16 cellular contexts compared by ENCODE assay signal in the genomic region with DNA sequence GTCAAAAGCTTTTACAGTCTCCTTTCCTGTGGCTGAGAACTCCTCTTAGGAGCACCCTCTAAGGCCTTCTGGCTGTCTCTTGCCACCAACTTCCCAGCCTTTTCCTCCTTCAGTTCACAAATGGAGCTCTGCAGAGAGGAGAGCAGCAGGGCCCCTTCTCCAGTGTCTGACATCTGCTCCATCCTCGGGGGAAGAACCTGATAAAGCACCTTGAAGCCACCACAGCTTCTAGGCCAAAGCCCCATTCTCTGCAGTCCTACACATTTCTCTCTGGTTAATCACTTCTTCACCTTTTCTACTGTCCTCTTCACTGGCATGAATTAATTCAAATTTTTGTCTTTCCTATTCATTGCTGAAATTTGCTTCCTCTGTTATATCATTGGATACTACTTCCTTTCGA.
DNase-seq lines count a peak whose midpoint lies in the region; ATAC-seq, FAIRE-seq and TF ChIP-seq lines count a peak whose summit lies in the region.
"Had no signal": no experiment of that assay in that cellular context is flagged by ENCODE, and none has a peak within 500 bp of the region (broad histone marks: within the 10 kb centered on the region; RNA-seq: fewer than 3 reads in every experiment).

No MANE protein-coding gene starts in this region.

- H2BK20ac ChIP-seq in H1 (ENCODE audit: low read length): peak overlapping the region; percentile 100

- no peak for TF ChIP-seq CTCF in H1 (IDR thresholded peaks at IDR 0.05; ENCODE audit: control extremely low read depth in 1 of 3, insufficient read depth in 1 of 3, low read depth in 1 of 3, low read length in 3 of 3)

- peak; percentile 28 for FAIRE-seq in H1 (lab: Jason Lieb, UNC)
- FAIRE-seq: A204.1 had no signal

- H3K14ac ChIP-seq in H1 (ENCODE audit: insufficient read length): no peak overlapping the region

- TF ChIP-seq EP300 in H1 (IDR thresholded peaks at IDR 0.05; ENCODE audit: borderline replicate concordance in 1 of 2, low read depth in 2 of 2, low read length in 2 of 2): no peak

- H3K23me2 ChIP-seq in H1 (ENCODE audit: low read depth, low read length): peaks cover 4% of the 10 kb centered on the region; the same call in 1 of the 2 replicates

- H3K79me2 ChIP-seq in H1 (ENCODE audit: control insufficient read depth in 1 of 2, insufficient read depth in 2 of 2, low read length in 2 of 2): peaks cover 3 to 59% of the 10 kb centered on the region in 2 experiments; a peak in 2 of 4 replicates

- H3K27ac ChIP-seq in HUES48 (ENCODE audit: low read depth, low read length): peak overlapping the region; percentile 84
- H3K27ac ChIP-seq in H1 (ENCODE audit: low read depth, low read length): peak overlapping the region; percentile 79; the same call in 1 of the 2 replicates
- H3K27ac ChIP-seq: HL-60 had no signal

- H3K56ac ChIP-seq in H1 (replicated peaks; ENCODE audit: insufficient read length, low read depth, low read length): peak overlapping the region; percentile 89

- DNase-seq in H1 (ENCODE audit: low read depth in 1 of 2, low spot score in 2 of 2) (no peak), Ammon's horn (ENCODE audit: low spot score) (no peak), NK-92 (lab: John Stamatoyannopoulos, UW; ENCODE audit: unreplicated experiment) (no peak), NCI-H187 (lab: John Stamatoyannopoulos, UW) (no peak)
- DNase-seq: CD8-positive, alpha-beta T cell; COR-L47; DMS53; GOT3; HCEC 1CT; HFFc6; KG1 had no signal

- peak overlapping the region; percentile 94 for H3K18ac ChIP-seq in H1 (ENCODE audit: extremely low read depth, low read length)

- CTCF ChIA-PET in H1 (lab: Charles Lee; ENCODE audit: partially characterized antibody): no interaction called here

- H3K4me3 ChIP-seq in HUES48 (ENCODE audit: low read depth, low read length) (peak overlapping the region; percentile 45), H1 (ENCODE audit: extremely low read depth in 1 of 4, insufficient read depth in 2 of 4, low read depth in 3 of 4, low read length in 4 of 4) (peak overlapping the region in 3 of 4 experiments; percentile 12 to 44 (median 14); a peak in 2 of 8 replicates), iPS-18c (ENCODE audit: insufficient read depth, low read depth, low read length) (peak overlapping the region; percentile 9; the same call in 1 of the 2 replicates)

- ATAC-seq in GM19463 (IDR thresholded peaks at IDR 0.05; ENCODE audit: unreplicated experiment): no peak
- ATAC-seq: CD8-positive, alpha-beta T cell had no signal

- peaks cover 3% of the 10 kb centered on the region; the same call in 1 of the 2 replicates for H3K9me3 ChIP-seq in HUES48 (ENCODE audit: control insufficient read depth, insufficient read depth, low read length)
- H3K9me3 ChIP-seq in H1 (ENCODE audit: insufficient read depth in 2 of 2, low read depth in 1 of 2, low read length in 1 of 2): peaks cover under 1 to 2% of the 10 kb centered on the region in 2 experiments; a peak in 1 of 4 replicates
- no peaks in the 10 kb centered on the region for H3K9me3 ChIP-seq in iPS-18c (ENCODE audit: control insufficient read depth, insufficient read depth, low read length)

- H2AK5ac ChIP-seq in H1 (ENCODE audit: low read depth, low read length): peak overlapping the region; percentile 82; the same call in 1 of the 2 replicates

- H4K8ac ChIP-seq in H1 (ENCODE audit: extremely low read depth, insufficient read depth, low read length): no peak overlapping the region

- peak overlapping the region; percentile 95 for H2BK12ac ChIP-seq in H1 (ENCODE audit: low read depth, low read length)

- H3K36me3 ChIP-seq in HUES48 (ENCODE audit: control insufficient read depth, insufficient read depth, low read length) (peaks cover 10% of the 10 kb centered on the region), H1 (ENCODE audit: control insufficient read depth in 2 of 4, insufficient read depth in 4 of 4, low read length in 3 of 4) (peaks cover 0 to 23% (median 12%) of the 10 kb centered on the region in 4 experiments; a peak in 4 of 8 replicates)

- H4K5ac ChIP-seq in H1 (ENCODE audit: insufficient read length, low read depth, low read length): peak overlapping the region; percentile 85

- H2BK120ac ChIP-seq in H1 (replicated peaks; ENCODE audit: low read depth, low read length): peak overlapping the region; percentile 99

- H3K4ac ChIP-seq in H1 (replicated peaks; ENCODE audit: insufficient read length, low read depth, low read length): peak overlapping the region; percentile 76

- no peaks in the 10 kb centered on the region for H4K20me1 ChIP-seq in H1 (replicated peaks in 1 of 2; ENCODE audit: control insufficient read depth in 1 of 2, insufficient read depth in 2 of 2, low read length in 2 of 2)

- no peak for TF ChIP-seq RAD21 in H1 (IDR thresholded peaks at IDR 0.05 in 1 of 2, conservative IDR thresholded peaks at IDR 0.05 in 1 of 2; ENCODE audit: low read depth in 2 of 2, low read length in 2 of 2)

- WGBS in H1 (ENCODE audit: extremely low coverage in 1 of 2, insufficient coverage in 1 of 2, insufficient read length in 1 of 2, insufficient replicate concordance in 2 of 2, low coverage in 1 of 2, low lambda C conversion rate in 2 of 2, missing lambda C conversion rate in 1 of 2), 2 experiments: 39% methylated on average over 2 of the region's 2 CpGs; no CpG with 5 or more reads in 1 of the 2 experiments

- H4K91ac ChIP-seq in H1 (replicated peaks; ENCODE audit: insufficient read length, low read length): peak overlapping the region; percentile 100

- POLR2A ChIA-PET in H1 (lab: Charles Lee; ENCODE audit: partially characterized antibody): interaction anchor here (0.9 to 1.5 kb wide), 8 partner anchors 9 to 354 kb away, joined by 3 to 5 read pairs (median 3); no protein-coding TSS in a partner anchor

- peak overlapping the region; percentile 50 for H3K9ac ChIP-seq in HUES48 (ENCODE audit: low read depth, low read length)
- H3K9ac ChIP-seq in H1 (replicated peaks in 1 of 4; ENCODE audit: extremely low read depth in 1 of 4, low read depth in 3 of 4, low read length in 3 of 4): no peak overlapping the region

- H3K4me1 ChIP-seq in HUES48 (ENCODE audit: control insufficient read depth, insufficient read depth, low read length) (peaks cover 23% of the 10 kb centered on the region), H1 (replicated peaks in 1 of 4; ENCODE audit: control insufficient read depth in 3 of 4, insufficient read depth in 4 of 4, low read length in 3 of 4) (peaks cover 0 to 10% (median 7%) of the 10 kb centered on the region in 4 experiments; a peak in 6 of 7 replicates)

- H2BK15ac ChIP-seq in H1 (ENCODE audit: low read length): no peak overlapping the region

- no peak overlapping the region for H2AFZ ChIP-seq in H1 (ENCODE audit: low read length)

- H2BK5ac ChIP-seq in H1 (ENCODE audit: low read depth, low read length): peak overlapping the region; percentile 100

- no peaks in the 10 kb centered on the region for H3K79me1 ChIP-seq in H1 (ENCODE audit: low read depth, low read length)

- H3K27me3 ChIP-seq in HUES48 (ENCODE audit: control insufficient read depth, insufficient read depth, low read length) (no peaks in the 10 kb centered on the region), H1 (replicated peaks in 1 of 4; ENCODE audit: control insufficient read depth in 3 of 4, extremely low read depth in 1 of 4, insufficient read depth in 3 of 4, low read length in 3 of 4) (no peaks in the 10 kb centered on the region)

- no peak overlapping the region for H3K23ac ChIP-seq in H1 (ENCODE audit: insufficient read length)

- TF ChIP-seq POLR2A in H1 (IDR thresholded peaks at IDR 0.05; ENCODE audit: control extremely low read depth in 1 of 2, low read depth in 2 of 2, low read length in 2 of 2): no peak

- H3K4me2 ChIP-seq in H1 (ENCODE audit: insufficient read depth in 1 of 2, low read depth in 2 of 2, low read length in 2 of 2): peak overlapping the region; percentile 44 to 76; a peak in 3 of 4 replicates

TF ChIP-seq in H1, 55 proteins besides CTCF, POLR2A, EP300 and RAD21:
- TF ChIP-seq CHD2 (IDR thresholded peaks at IDR 0.05; ENCODE audit: low read length): no peak
